1 cellular context compared by ENCODE assay signal in genomic region chr6:53112871-53113270, GRCh38.
TF ChIP-seq lines count a peak whose summit lies in the region.

No MANE protein-coding gene starts in this region.

TF ChIP-seq in HepG2, 621 proteins besides CTCF, POLR2A, EP300 and RAD21:
- TF ChIP-seq ZKSCAN1 (IDR thresholded peaks at IDR 0.05; ENCODE audit: low read length), result no peak
- no peak for TF ChIP-seq SMAD9 (CRISPR knock-in tag; IDR thresholded peaks at IDR 0.05)
- 0 out of 2 replicates have a peak, but pooled peaks have one; percentile 43 for TF ChIP-seq ZNF605 (CRISPR knock-in tag; IDR thresholded peaks at IDR 0.05)
- TF ChIP-seq PHF21A (CRISPR knock-in tag; IDR thresholded peaks at IDR 0.05), result no peak
- TF ChIP-seq TRIM24 (CRISPR knock-in tag; IDR thresholded peaks at IDR 0.05), result no peak
- no peak for TF ChIP-seq HMG20A (CRISPR knock-in tag; IDR thresholded peaks at IDR 0.05; ENCODE audit: borderline replicate concordance)
- no peak for TF ChIP-seq ZNF670 (CRISPR knock-in tag; IDR thresholded peaks at IDR 0.05; ENCODE audit: borderline replicate concordance)
- 0 out of 2 replicates have a peak, but pooled peaks have one; percentile 1 for TF ChIP-seq FOXJ3 (CRISPR knock-in tag; IDR thresholded peaks at IDR 0.05; ENCODE audit: borderline replicate concordance)
- TF ChIP-seq ZNF33A (CRISPR knock-in tag; IDR thresholded peaks at IDR 0.05; ENCODE audit: borderline replicate concordance), result no peak
- TF ChIP-seq MBNL3 (CRISPR knock-in tag; conservative IDR thresholded peaks at IDR 0.05), result no peak
- TF ChIP-seq ATF3 (CRISPR knock-in tag; IDR thresholded peaks at IDR 0.05), result no peak
- no peak for TF ChIP-seq ZNF251 (CRISPR knock-in tag; IDR thresholded peaks at IDR 0.05)
